In genomic region chr1:16066245-16066644, GRCh38 we compare ENCODE assay signal across 27 cellular contexts. TPM values are rescaled to one million over a fixed set of nuclear protein-coding genes. Genes with fewer than 3 reads are reported as not detected.
"Had no signal": no experiment of that assay in that cellular context is flagged by ENCODE, and none has a peak within 500 bp of the region (broad histone marks: within the 10 kb centered on the region; RNA-seq: fewer than 3 reads in every experiment).

No MANE protein-coding gene starts in this region.

- H3K4me3 ChIP-seq: ascending aorta, cardiac muscle cell, SJSA1 had no signal

- H3K4me2 ChIP-seq: SK-N-SH had no signal

- H3K9me2 ChIP-seq: SK-N-SH had no signal

- H3K9me3 ChIP-seq: ascending aorta, SJSA1, SK-N-SH had no signal

- H3K36me3 ChIP-seq: ascending aorta, cardiac muscle cell, SJSA1 had no signal

- H3K27ac ChIP-seq: ascending aorta, cardiac muscle cell, SJSA1 had no signal

- H3K4me1 ChIP-seq: SJSA1 had no signal

- H3K9ac ChIP-seq: SK-N-SH had no signal

- DNase-seq: activated CD4-positive, alpha-beta memory T cell treated with anti-CD3 and anti-CD28 coated beads, Interleukin-2, amount 10 ng/mL, durations not matched to agents 7 days and 5 days; activated CD4-positive, alpha-beta T cell treated with anti-CD3 and anti-CD28 coated beads for 36 hours; activated CD4-positive, alpha-beta T cell treated with anti-CD3 and anti-CD28 coated beads, Interleukin-2, amount 10 ng/mL, durations not matched to agents 7 days and 5 days; activated effector memory CD4-positive, alpha-beta T cell treated with anti-CD3 and anti-CD28 coated beads, Interleukin-2, amount 50 U/mL, for 16 hours; activated naive CD4-positive, alpha-beta T cell; activated naive CD4-positive, alpha-beta T cell treated with anti-CD3 and anti-CD28 coated beads, Interleukin-2, amount 50 U/mL, for 16 hours; activated naive CD8-positive, alpha-beta T cell treated with anti-CD3 and anti-CD28 coated beads for 36 hours; activated T-cell treated with anti-CD3 and anti-CD28 coated beads, Interleukin-2, amount 50 U/mL, for 1 hour; activated T-cell treated with anti-CD3 and anti-CD28 coated beads, Interleukin-2, amount 50 U/mL, for 72 hours; amniotic stem cell; NCI-H1105 treated with DMSO at 0.1 percent for 48 hours; NCI-H1436; NCI-H1694; NCI-H1930; NCI-H2081 treated with DMSO at 0.1 percent for 48 hours; NCI-H345; NCI-H524 treated with DMSO at 0.1 percent for 48 hours; SHP77; SK-N-SH had no signal

- H3K27me3 ChIP-seq: ascending aorta, cardiac muscle cell, SJSA1 had no signal

RNA-seq across cellular contexts. Expression of gene FAM131C, which starts 7.2 kb away (rescaled TPM):
- total RNA-seq: MCF 10A, RPMI7951 had no signal

RNA-seq across cellular contexts. Expression of gene CLCNKB, which starts 22.7 kb away (rescaled TPM):
- total RNA-seq: activated CD4-positive, alpha-beta memory T cell treated with anti-CD3 and anti-CD28 coated beads, Interleukin-2, amount 10 ng/mL, durations not matched to agents 7 days and 5 days; activated CD4-positive, alpha-beta T cell treated with anti-CD3 and anti-CD28 coated beads for 36 hours; activated CD4-positive, alpha-beta T cell treated with anti-CD3 and anti-CD28 coated beads, Interleukin-2, amount 10 ng/mL, durations not matched to agents 7 days and 5 days; activated CD8-positive, alpha-beta memory T cell treated with anti-CD3 and anti-CD28 coated beads for 36 hours; activated naive CD8-positive, alpha-beta T cell treated with anti-CD3 and anti-CD28 coated beads for 36 hours; activated T-cell treated with anti-CD3 and anti-CD28 coated beads, Interleukin-2, amount 50 U/mL, for 72 hours; ascending aorta; MCF 10A; RPMI7951; SJSA1 had no signal

RNA-seq across cellular contexts. Expression of gene CLCNKA, which starts 44.4 kb away (rescaled TPM):
- total RNA-seq: activated CD4-positive, alpha-beta T cell treated with anti-CD3 and anti-CD28 coated beads for 36 hours; activated CD4-positive, alpha-beta T cell treated with anti-CD3 and anti-CD28 coated beads, Interleukin-2, amount 10 ng/mL, durations not matched to agents 7 days and 5 days; activated CD8-positive, alpha-beta memory T cell treated with anti-CD3 and anti-CD28 coated beads for 36 hours; activated naive CD8-positive, alpha-beta T cell treated with anti-CD3 and anti-CD28 coated beads for 36 hours; activated T-cell treated with anti-CD3 and anti-CD28 coated beads, Interleukin-2, amount 50 U/mL, for 72 hours; ascending aorta; MCF 10A; NCI-H460; SJSA1 had no signal

RNA-seq across cellular contexts. Expression of gene HSPB7, which starts 48.4 kb away (rescaled TPM):
- total RNA-seq: activated CD4-positive, alpha-beta memory T cell treated with anti-CD3 and anti-CD28 coated beads, Interleukin-2, amount 10 ng/mL, durations not matched to agents 7 days and 5 days; activated CD4-positive, alpha-beta T cell treated with anti-CD3 and anti-CD28 coated beads for 36 hours; activated CD4-positive, alpha-beta T cell treated with anti-CD3 and anti-CD28 coated beads, Interleukin-2, amount 10 ng/mL, durations not matched to agents 7 days and 5 days; activated CD8-positive, alpha-beta memory T cell treated with anti-CD3 and anti-CD28 coated beads for 36 hours; activated naive CD8-positive, alpha-beta T cell treated with anti-CD3 and anti-CD28 coated beads for 36 hours; activated T-cell treated with anti-CD3 and anti-CD28 coated beads, Interleukin-2, amount 50 U/mL, for 72 hours; activated T-helper 17 cell treated with anti-CD3 and anti-CD28 coated beads, Interleukin-2, amount 50 U/mL, for 72 hours; MCF 10A; NCI-H460; SJSA1 had no signal
